In genomic region chr18:74507120-74507881, GRCh38 we compare ENCODE assay signal across 1 cellular context.
TF ChIP-seq lines count a peak whose summit lies in the region.

No MANE protein-coding gene starts in this region.

TF ChIP-seq in HepG2, 621 proteins besides CTCF, POLR2A, EP300 and RAD21:
- no peak for TF ChIP-seq SRF (IDR thresholded peaks at IDR 0.05; ENCODE audit: low read depth, low read length)
- peak; percentile 31 for TF ChIP-seq RBM22 (optimal IDR thresholded peaks at IDR 0.05; ENCODE audit: low read length)
